1 cellular context compared by ENCODE assay signal in genomic region chr19:32345261-32346207, GRCh38.
TF ChIP-seq lines count a peak whose summit lies in the region.

ZNF507 (plus strand) TSS chr19:32345610; CDS start chr19:32352831, 7,221 bp downstream.

TF ChIP-seq in GM12878, 131 proteins besides CTCF, POLR2A, EP300 and RAD21 (continued from another document):
- TF ChIP-seq ZBTB33 (IDR thresholded peaks at IDR 0.05) (peak; percentile 84), DPF2 (IDR thresholded peaks at IDR 0.05) (peak; percentile 40; the same call in 1 of the 2 replicates)
